ENCODE assay signal across 8 cellular contexts in genomic region chr2:70123051-70123828, GRCh38. TPM values are rescaled to one million over a fixed set of nuclear protein-coding genes. Genes with fewer than 3 reads are reported as not detected.
DNase-seq lines count a peak whose midpoint lies in the region; ATAC-seq and TF ChIP-seq lines count a peak whose summit lies in the region.

No MANE protein-coding gene starts in this region.

- H4K20me1 ChIP-seq in BLaER1: no peaks in the 10 kb centered on the region

- H3K4me3 ChIP-seq in BLaER1 (peak overlapping the region; percentile 68; the same call in 1 of the 2 replicates), ascending aorta (peak overlapping the region; percentile 66 to 67), BE2C (ENCODE audit: low read depth, low read length) (no peak overlapping the region)

- peak overlapping the region; percentile 67; the same call in 1 of the 2 replicates for H3K9ac ChIP-seq in BLaER1

- no peaks in the 10 kb centered on the region for H3K36me3 Mint-ChIP-seq in IgD-negative memory B cell
- peaks cover 18 to 29% of the 10 kb centered on the region in 2 donors for H3K36me3 Mint-ChIP-seq in stimulated activated naive B cell treated with anti-CD40 and anti-IgM and Interleukin-4, amounts not matched to agents 10 μg/mL and 1 μg/mL and 100 μg/mL, for 72 hours

- H3K9me3 ChIP-seq in BLaER1 (no peaks in the 10 kb centered on the region), ascending aorta (no peaks in the 10 kb centered on the region), BE2C (no peaks in the 10 kb centered on the region)

- no peaks in the 10 kb centered on the region for H3K9me3 Mint-ChIP-seq in IgD-negative memory B cell
- H3K9me3 Mint-ChIP-seq in stimulated activated naive B cell treated with anti-CD40 and anti-IgM and Interleukin-4, amounts not matched to agents 10 μg/mL and 1 μg/mL and 100 μg/mL, for 72 hours: peaks cover 0 to 10% of the 10 kb centered on the region in 2 donors

- H3K36me3 ChIP-seq in BLaER1: no peaks in the 10 kb centered on the region
- no peaks in the 10 kb centered on the region for H3K36me3 ChIP-seq in ascending aorta
- H3K36me3 ChIP-seq in BE2C: no peaks in the 10 kb centered on the region

- no peaks in the 10 kb centered on the region for H3K27me3 Mint-ChIP-seq in IgD-negative memory B cell
- H3K27me3 Mint-ChIP-seq in stimulated activated naive B cell treated with anti-CD40 and anti-IgM and Interleukin-4, amounts not matched to agents 10 μg/mL and 1 μg/mL and 100 μg/mL, for 72 hours: no peaks in the 10 kb centered on the region

- no peak for ATAC-seq in stimulated activated naive B cell treated with anti-CD40 and anti-IgM and Interleukin-4, amounts not matched to agents 10 μg/mL and 1 μg/mL and 100 μg/mL, for 72 hours (replicated peaks)
- no peak for ATAC-seq in GM18907 (IDR thresholded peaks at IDR 0.05; ENCODE audit: unreplicated experiment)

- intact Hi-C loops in ascending aorta (cut with DNase I): no loop called here

- H3K27me3 ChIP-seq in BLaER1 (no peaks in the 10 kb centered on the region), ascending aorta (no peaks in the 10 kb centered on the region), BE2C (no peaks in the 10 kb centered on the region)

- H3K4me1 ChIP-seq in BLaER1 (peaks cover 93% of the 10 kb centered on the region), ascending aorta (peaks cover 0 to 9% of the 10 kb centered on the region in 2 donors), BE2C (no peaks in the 10 kb centered on the region; the same call in 1 of the 2 replicates)

- no peak for TF ChIP-seq CTCF in ascending aorta (IDR thresholded peaks at IDR 0.05)
- no peak for TF ChIP-seq CTCF in BE2C (IDR thresholded peaks at IDR 0.05; ENCODE audit: low read depth, low read length)

- peak overlapping the region; percentile 96 for H3K4me2 ChIP-seq in BLaER1

- H3K4me3 Mint-ChIP-seq in IgD-negative memory B cell: peak overlapping the region; percentile 94 to 99 (median 96)
- peak overlapping the region; percentile 80 to 89 for H3K4me3 Mint-ChIP-seq in stimulated activated naive B cell treated with anti-CD40 and anti-IgM and Interleukin-4, amounts not matched to agents 10 μg/mL and 1 μg/mL and 100 μg/mL, for 72 hours

- peak overlapping the region; percentile 99 to 100 (median 100) for H3K27ac Mint-ChIP-seq in IgD-negative memory B cell
- H3K27ac Mint-ChIP-seq in stimulated activated naive B cell treated with anti-CD40 and anti-IgM and Interleukin-4, amounts not matched to agents 10 μg/mL and 1 μg/mL and 100 μg/mL, for 72 hours: peak overlapping the region; percentile 99

- peaks cover 50 to 56% (median 52%) of the 10 kb centered on the region in 3 donors for H3K4me1 Mint-ChIP-seq in IgD-negative memory B cell
- peaks cover 53 to 97% of the 10 kb centered on the region in 2 donors for H3K4me1 Mint-ChIP-seq in stimulated activated naive B cell treated with anti-CD40 and anti-IgM and Interleukin-4, amounts not matched to agents 10 μg/mL and 1 μg/mL and 100 μg/mL, for 72 hours

- DNase-seq in ascending aorta (ENCODE audit: low spot score in 2 of 2) (peak in 1 of 2 donors; percentile 75), iPS-NIHi7 (ENCODE audit: extremely low spot score) (peak; percentile 78), BE2C (no peak), mesenteric fat pad (ENCODE audit: low spot score) (no peak)
- no peak for DNase-seq in stimulated activated naive B cell treated with anti-CD40 and anti-IgM and Interleukin-4, amounts not matched to agents 10 μg/mL and 1 μg/mL and 100 μg/mL, for 72 hours

- peak overlapping the region; percentile 99 for H3K27ac ChIP-seq in BLaER1
- H3K27ac ChIP-seq in ascending aorta: peak overlapping the region; percentile 96 to 99

RNA-seq across cellular contexts. Expression of gene PCBP1, which starts 36.0 kb away (rescaled TPM):
- polyA plus RNA-seq in IgD-negative memory B cell: 123 TPM
- 227 TPM for total RNA-seq in ascending aorta
- polyA plus RNA-seq in BE2C (2012; ENCODE audit: insufficient read depth, insufficient read length, low read depth): 374 TPM
- total RNA-seq in mesenteric fat pad: 399 TPM
